ENCODE assay signal across 8 cellular contexts in the genomic region with DNA sequence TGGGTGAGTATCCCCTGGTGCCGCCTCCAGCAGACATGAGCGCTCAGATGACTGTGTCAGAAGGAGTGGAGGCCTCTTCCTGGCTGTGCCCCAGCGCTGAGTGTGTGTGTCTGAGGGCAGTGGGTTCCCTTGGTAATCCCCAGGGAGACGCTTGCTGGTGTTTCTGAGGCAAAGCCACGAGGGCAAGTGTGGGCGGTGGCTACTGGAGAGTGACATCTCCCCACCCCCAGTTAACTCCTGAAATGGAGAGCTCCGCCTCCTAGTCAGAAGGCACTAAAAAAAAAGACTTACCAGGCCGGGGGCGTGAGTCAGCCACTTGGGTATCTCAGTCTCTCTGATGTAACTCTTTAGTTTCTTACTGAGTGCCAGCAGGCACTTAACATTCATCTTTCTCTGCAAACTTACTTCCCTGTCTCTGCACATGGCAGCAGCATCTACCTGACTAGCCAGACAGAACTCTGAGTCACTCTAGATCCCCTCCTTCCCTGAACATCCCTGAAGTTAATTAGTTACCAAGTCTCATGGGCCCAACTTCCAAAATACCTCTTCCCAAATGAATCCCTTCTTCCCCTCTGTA.
DNase-seq lines count a peak whose midpoint lies in the region; ATAC-seq and TF ChIP-seq lines count a peak whose summit lies in the region.

No MANE protein-coding gene starts in this region.

- peak overlapping the region; percentile 70 for H3K27ac ChIP-seq in HL-60 (replicated peaks)

- peak; percentile 85 for ATAC-seq in GM21390 (IDR thresholded peaks at IDR 0.05; ENCODE audit: unreplicated experiment)

- no peak for TF ChIP-seq CTCF in HL-60 (IDR thresholded peaks at IDR 0.05; ENCODE audit: insufficient read depth, low read length)

- DNase-seq in DMS 273 (lab: John Stamatoyannopoulos, UW; ENCODE audit: unreplicated experiment) (peak; percentile 72), HL-60 (ENCODE audit: low read depth in 1 of 2, low spot score in 1 of 2) (peak; percentile 93 to 94), T follicular helper cell (ENCODE audit: low read depth) (peak; percentile 35), amniotic stem cell (lab: John Stamatoyannopoulos, UW) (peak; percentile 96), iPS-NIHi11 (ENCODE audit: low spot score) (peak; percentile 86), SHP77 treated with DMSO at 0.1 percent for 48 hours (lab: John Stamatoyannopoulos, UW) (no peak)
- DNase-seq in stimulated activated CD4-positive, alpha-beta T cell treated with anti-CD3 and anti-CD28 coated beads, Interleukin-1b, Interleukin-23, amount 100 ng/mL, for 24 hours (ENCODE audit: low read depth in 4 of 4, low spot score in 1 of 4) = peak; percentile 61 to 90 (median 73)

- no peak overlapping the region for H3K4me3 ChIP-seq in HL-60 (replicated peaks; ENCODE audit: insufficient read depth, low read length)

- no peaks in the 10 kb centered on the region for H3K27me3 ChIP-seq in HL-60 (ENCODE audit: insufficient read depth, poor library complexity, severe bottlenecking)
